Comparison of ENCODE assay signal across 23 cellular contexts in the genomic region with DNA sequence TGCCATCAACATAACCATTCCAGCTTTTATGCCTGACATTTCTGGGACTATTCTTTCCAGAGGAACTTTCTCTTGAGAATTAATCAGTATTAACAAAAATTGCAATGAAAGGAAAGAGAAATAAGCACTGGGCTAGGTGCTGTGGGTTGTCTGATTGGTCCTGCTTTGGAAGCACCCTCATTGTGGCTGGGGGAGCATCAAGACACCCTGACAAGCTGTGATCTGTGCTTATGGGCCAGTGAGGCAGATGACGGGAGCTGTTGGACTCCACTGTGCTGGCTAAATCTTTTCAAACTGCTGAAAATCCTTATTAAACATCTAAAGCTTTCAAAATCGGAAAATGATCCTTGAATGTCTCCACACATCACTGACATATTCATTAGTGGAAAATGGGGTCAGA. TPM values are rescaled to one million over a fixed set of nuclear protein-coding genes. Genes with fewer than 3 reads are reported as not detected.
DNase-seq lines count a peak whose midpoint lies in the region; ATAC-seq and TF ChIP-seq lines count a peak whose summit lies in the region.
"Had no signal": no experiment of that assay in that cellular context is flagged by ENCODE, and none has a peak within 500 bp of the region (broad histone marks: within the 10 kb centered on the region; RNA-seq: fewer than 3 reads in every experiment).

No MANE protein-coding gene starts in this region.

- H3K27ac Mint-ChIP-seq in stimulated activated naive CD8-positive, alpha-beta T cell treated with anti-CD3 and anti-CD28 coated beads, Interleukin-15, Interleukin-2, amounts not matched to agents 100 ng/mL and 50 ng/mL, for 24 hours: peak overlapping the region; percentile 87
- H3K27ac Mint-ChIP-seq in activated naive CD8-positive, alpha-beta T cell treated with anti-CD3 and anti-CD28 coated beads, Interleukin-2, amount 10 ng/mL, durations not matched to agents 7 days and 5 days: peak overlapping the region; percentile 91
- H3K27ac Mint-ChIP-seq in MCF 10A (ENCODE audit: low read depth, unreplicated experiment): no peak overlapping the region
- H3K27ac Mint-ChIP-seq: dendritic cell treated with granulocyte-macrophage colony-stimulating factor and Interleukin-4, amounts not matched to agents 40 ng/mL and 50 ng/mL, for 4 days; mesothelial cell of epicardium; neural progenitor cell had no signal

- H3K4me1 Mint-ChIP-seq in stimulated activated naive CD8-positive, alpha-beta T cell treated with anti-CD3 and anti-CD28 coated beads, Interleukin-15, Interleukin-2, amounts not matched to agents 100 ng/mL and 50 ng/mL, for 24 hours (ENCODE audit: low read depth): peaks cover 89% of the 10 kb centered on the region
- peaks cover 72% of the 10 kb centered on the region for H3K4me1 Mint-ChIP-seq in activated naive CD8-positive, alpha-beta T cell treated with anti-CD3 and anti-CD28 coated beads, Interleukin-2, amount 10 ng/mL, durations not matched to agents 7 days and 5 days
- no peaks in the 10 kb centered on the region for H3K4me1 Mint-ChIP-seq in MCF 10A (ENCODE audit: insufficient read depth, unreplicated experiment)
- H3K4me1 Mint-ChIP-seq: mesothelial cell of epicardium, neural progenitor cell had no signal

- no TSS peak for BruUV-seq in MCF 10A (replicated peaks; lab: Mats Ljungman, UMichigan)

- no peaks in the 10 kb centered on the region for H3K36me3 ChIP-seq in esophagus squamous epithelium
- H3K36me3 ChIP-seq: brain microvascular endothelial cell, neural progenitor cell, prostate gland had no signal

- intact Hi-C loops in MCF 10A (cut with micrococcal nuclease): no loop called here
- intact Hi-C loops in esophagus squamous epithelium (cut with DNase I): no loop called here

- TF ChIP-seq POLR2A in esophagus squamous epithelium (IDR thresholded peaks at IDR 0.05): no peak

- POLR2A ChIA-PET in activated naive CD8-positive, alpha-beta T cell treated with anti-CD3 and anti-CD28 coated beads, Interleukin-2, amount 10 ng/mL, durations not matched to agents 7 days and 5 days (lab: Charles Lee): interaction anchor here (0.9 to 12.9 kb wide), 6 partner anchors 10 to 103 kb away, joined by 3 to 182 read pairs (median 4); a partner anchor contains a TSS
- POLR2A ChIA-PET in MCF 10A (lab: Yijun Ruan, JAX): interaction anchor here (0.7 kb wide), 1 partner anchor 14 kb away, joined by 4 read pairs; no protein-coding TSS in a partner anchor

- H3K4me1 ChIP-seq in esophagus squamous epithelium: no peaks in the 10 kb centered on the region
- H3K4me1 ChIP-seq: neural progenitor cell, prostate gland had no signal

- H3K4me3 ChIP-seq in esophagus squamous epithelium: no peak overlapping the region
- H3K4me3 ChIP-seq: GM23248, neural progenitor cell, prostate gland had no signal

- no peak for DNase-seq in stimulated activated naive CD8-positive, alpha-beta T cell treated with anti-CD3 and anti-CD28 coated beads, Interleukin-15, Interleukin-2, amounts not matched to agents 100 U/mL and 50 U/mL, for 24 hours
- DNase-seq in activated naive CD8-positive, alpha-beta T cell treated with anti-CD3 and anti-CD28 coated beads, Interleukin-2, amount 10 ng/mL, durations not matched to agents 7 days and 5 days: no peak
- DNase-seq in MCF 10A (ENCODE audit: unreplicated experiment) (no peak), esophagus squamous epithelium (lab: John Stamatoyannopoulos, UW) (no peak), DMS 273 treated with DMSO at 0.1 percent for 48 hours (lab: John Stamatoyannopoulos, UW) (no peak)
- DNase-seq: brain microvascular endothelial cell, foreskin melanocyte, GM23248, left colon, NCI-H146, NCI-H345 had no signal

- no peak overlapping the region for H3K27ac ChIP-seq in esophagus squamous epithelium
- H3K27ac ChIP-seq: brain microvascular endothelial cell, epithelial cell of prostate, GM23248, neural progenitor cell, prostate gland, RWPE1 had no signal

- CTCF ChIA-PET in MCF 10A (lab: Yijun Ruan, JAX): interaction anchor here (0.6 to 1.6 kb wide), 2 partner anchors 9 to 55 kb away, joined by 3 read pairs; no protein-coding TSS in a partner anchor

- ATAC-seq in stimulated activated naive CD8-positive, alpha-beta T cell treated with anti-CD3 and anti-CD28 coated beads, Interleukin-15, Interleukin-2, amounts not matched to agents 100 U/mL and 50 U/mL, for 24 hours: no peak
- peak; percentile 26 for ATAC-seq in HG03432 (IDR thresholded peaks at IDR 0.05; ENCODE audit: unreplicated experiment)
- no peak for ATAC-seq in activated naive CD8-positive, alpha-beta T cell treated with anti-CD3 and anti-CD28 coated beads, Interleukin-2, amount 10 ng/mL, durations not matched to agents 7 days and 5 days (ENCODE audit: low read depth)
- ATAC-seq: HepG2, left colon had no signal

- H3K36me3 Mint-ChIP-seq in stimulated activated naive CD8-positive, alpha-beta T cell treated with anti-CD3 and anti-CD28 coated beads, Interleukin-15, Interleukin-2, amounts not matched to agents 100 ng/mL and 50 ng/mL, for 24 hours (ENCODE audit: low read depth): peaks cover 89% of the 10 kb centered on the region
- H3K36me3 Mint-ChIP-seq in activated naive CD8-positive, alpha-beta T cell treated with anti-CD3 and anti-CD28 coated beads, Interleukin-2, amount 10 ng/mL, durations not matched to agents 7 days and 5 days: peaks cover 72% of the 10 kb centered on the region
- no peaks in the 10 kb centered on the region for H3K36me3 Mint-ChIP-seq in MCF 10A (ENCODE audit: insufficient read depth, unreplicated experiment)
- H3K36me3 Mint-ChIP-seq: mesothelial cell of epicardium, neural progenitor cell had no signal

- H3K27me3 Mint-ChIP-seq in stimulated activated naive CD8-positive, alpha-beta T cell treated with anti-CD3 and anti-CD28 coated beads, Interleukin-15, Interleukin-2, amounts not matched to agents 100 ng/mL and 50 ng/mL, for 24 hours: no peaks in the 10 kb centered on the region
- H3K27me3 Mint-ChIP-seq in activated naive CD8-positive, alpha-beta T cell treated with anti-CD3 and anti-CD28 coated beads, Interleukin-2, amount 10 ng/mL, durations not matched to agents 7 days and 5 days: no peaks in the 10 kb centered on the region
- H3K27me3 Mint-ChIP-seq in MCF 10A (ENCODE audit: insufficient read depth, unreplicated experiment): peaks cover 88% of the 10 kb centered on the region

- peaks cover 0 to 86% (median 0%) of the 10 kb centered on the region in 4 donors for H3K27me3 ChIP-seq in esophagus squamous epithelium
- H3K27me3 ChIP-seq: brain microvascular endothelial cell, neural progenitor cell had no signal

- peaks cover 10% of the 10 kb centered on the region for H3K9me3 Mint-ChIP-seq in stimulated activated naive CD8-positive, alpha-beta T cell treated with anti-CD3 and anti-CD28 coated beads, Interleukin-15, Interleukin-2, amounts not matched to agents 100 ng/mL and 50 ng/mL, for 24 hours
- H3K9me3 Mint-ChIP-seq in activated naive CD8-positive, alpha-beta T cell treated with anti-CD3 and anti-CD28 coated beads, Interleukin-2, amount 10 ng/mL, durations not matched to agents 7 days and 5 days: peaks cover 6% of the 10 kb centered on the region
- H3K9me3 Mint-ChIP-seq in MCF 10A (ENCODE audit: unreplicated experiment): no peaks in the 10 kb centered on the region
- H3K9me3 Mint-ChIP-seq: dendritic cell treated with granulocyte-macrophage colony-stimulating factor and Interleukin-4, amounts not matched to agents 40 ng/mL and 50 ng/mL, for 4 days had no signal

- TF ChIP-seq CTCF in MCF 10A (IDR thresholded peaks at IDR 0.05; ENCODE audit: unreplicated experiment) (no peak), esophagus squamous epithelium (IDR thresholded peaks at IDR 0.05) (no peak)

- 61 to 77% methylated on average over 2 of the region's 2 CpGs for WGBS in esophagus squamous epithelium, 2 donors

- peak overlapping the region; percentile 73 for H3K4me3 Mint-ChIP-seq in stimulated activated naive CD8-positive, alpha-beta T cell treated with anti-CD3 and anti-CD28 coated beads, Interleukin-15, Interleukin-2, amounts not matched to agents 100 ng/mL and 50 ng/mL, for 24 hours
- peak overlapping the region; percentile 69 for H3K4me3 Mint-ChIP-seq in activated naive CD8-positive, alpha-beta T cell treated with anti-CD3 and anti-CD28 coated beads, Interleukin-2, amount 10 ng/mL, durations not matched to agents 7 days and 5 days
- no peak overlapping the region for H3K4me3 Mint-ChIP-seq in MCF 10A (ENCODE audit: unreplicated experiment)
- H3K4me3 Mint-ChIP-seq: dendritic cell treated with granulocyte-macrophage colony-stimulating factor and Interleukin-4, amounts not matched to agents 40 ng/mL and 50 ng/mL, for 4 days; mesothelial cell of epicardium; neural progenitor cell had no signal

- peaks cover 0 to 6% (median 0%) of the 10 kb centered on the region in 3 donors for H3K9me3 ChIP-seq in esophagus squamous epithelium
- H3K9me3 ChIP-seq: prostate gland had no signal

RNA-seq across cellular contexts. Expression of a gene that starts 20.0 kb away (rescaled TPM):
- 10 to 100 TPM; 77.8 to 80.2 TPM for total RNA-seq in activated naive CD8-positive, alpha-beta T cell treated with anti-CD3 and anti-CD28 coated beads, Interleukin-2, amount 10 ng/mL, durations not matched to agents 7 days and 5 days
- total RNA-seq in MCF 10A (2022) (not detected in 2 replicates), esophagus squamous epithelium (1 to 10 TPM in 1 of 4 donors, under 1 TPM in 3; 0.57 to 1.9 (median 0.73) TPM)
- total RNA-seq: GM23248, HepG2, M059J, mesothelial cell of epicardium had no signal

RNA-seq across cellular contexts. Expression of a gene that starts 27.8 kb away (rescaled TPM):
- total RNA-seq in activated naive CD8-positive, alpha-beta T cell treated with anti-CD3 and anti-CD28 coated beads, Interleukin-2, amount 10 ng/mL, durations not matched to agents 7 days and 5 days: 10 to 100 TPM in 1 of 2 experiments, 1 to 10 TPM in 1; 7.8 to 10.7 TPM
- 2.0 and 2.4 TPM in 2 replicates for total RNA-seq in MCF 10A (2022)
- total RNA-seq in esophagus squamous epithelium: under 1 TPM in 1 of 4 donors, not detected in 3; 0.09 TPM
- total RNA-seq: GM23248, mesothelial cell of epicardium, skeletal muscle tissue had no signal

RNA-seq across cellular contexts. Expression of a gene that starts 57.4 kb away (rescaled TPM):
- total RNA-seq in activated naive CD8-positive, alpha-beta T cell treated with anti-CD3 and anti-CD28 coated beads, Interleukin-2, amount 10 ng/mL, durations not matched to agents 7 days and 5 days: not detected
- total RNA-seq in MCF 10A (2022): not detected in 2 replicates
- not detected for total RNA-seq in esophagus squamous epithelium
- total RNA-seq: GM23248, M059J, mesothelial cell of epicardium, skeletal muscle tissue, subcutaneous adipose tissue had no signal

Comparison
In these comparisons a context has a peak if more than half of its experiments do, and no peak if none do; other contexts are left out.
1. RNA of a gene that starts 20.0 kb away (total RNA-seq): 77.8 to 80.2 TPM in activated naive CD8-positive, alpha-beta T cell treated with anti-CD3 and anti-CD28 coated beads, Interleukin-2, amount 10 ng/mL, durations not matched to agents 7 days and 5 days; 0.57 to 1.9 TPM in esophagus squamous epithelium and not detected in MCF 10A; every median in the first group is over 10 times any median in the second.